20 cellular contexts compared by ENCODE assay signal in genomic region chr2:198053173-198053572, GRCh38.
"Had no signal": no experiment of that assay in that cellular context is flagged by ENCODE, and none has a peak within 500 bp of the region (broad histone marks: within the 10 kb centered on the region; RNA-seq: fewer than 3 reads in every experiment).

No MANE protein-coding gene starts in this region.

- H3K4me3 Mint-ChIP-seq: activated CD4-positive, alpha-beta T cell treated with anti-CD3 and anti-CD28 coated beads, Interleukin-2, amount 10 ng/mL, durations not matched to agents 24 days and 14 days; activated CD8-positive, alpha-beta T cell treated with anti-CD3 and anti-CD28 coated beads for 36 hours; activated T-helper 17 cell treated with anti-CD3 and anti-CD28 coated beads, Interleukin-2, amount 50 U/mL, for 72 hours; brain; natural killer cell treated with Interleukin-12 subunit alpha and Interleukin-12 subunit beta and Interleukin-15 and Interleukin-18, amount 100 ng/mL, for 72 hours had no signal

- ATAC-seq: activated CD4-positive, CD25-positive, alpha-beta regulatory T cell treated with anti-CD3 and anti-CD28 coated beads, Interleukin-2, amount 50 U/mL, for 24 hours; activated CD8-positive, alpha-beta T cell treated with anti-CD3 and anti-CD28 coated beads for 36 hours; activated naive CD4-positive, alpha-beta T cell treated with anti-CD3 and anti-CD28 coated beads, Interleukin-2, amount 50 U/mL, for 72 hours; activated T-helper 17 cell treated with anti-CD3 and anti-CD28 coated beads, Interleukin-2, amount 50 U/mL, for 72 hours; natural killer cell treated with Interleukin-12 subunit alpha and Interleukin-12 subunit beta and Interleukin-15 and Interleukin-18, amount 100 ng/mL, for 72 hours; stimulated activated naive CD8-positive, alpha-beta T cell treated with anti-CD3 and anti-CD28 coated beads, Interleukin-15, Interleukin-2, amounts not matched to agents 100 U/mL and 50 U/mL, for 24 hours had no signal

- H3K4me3 ChIP-seq: esophagus muscularis mucosa, lung, ovary, SK-N-MC, tibial nerve had no signal

- H3K27ac Mint-ChIP-seq: activated CD4-positive, alpha-beta T cell treated with anti-CD3 and anti-CD28 coated beads, Interleukin-2, amount 10 ng/mL, durations not matched to agents 24 days and 14 days; activated CD8-positive, alpha-beta T cell treated with anti-CD3 and anti-CD28 coated beads for 36 hours; activated naive CD4-positive, alpha-beta T cell treated with anti-CD3 and anti-CD28 coated beads, Interleukin-2, amount 50 U/mL, for 72 hours; activated T-helper 17 cell treated with anti-CD3 and anti-CD28 coated beads, Interleukin-2, amount 50 U/mL, for 72 hours; natural killer cell treated with Interleukin-12 subunit alpha and Interleukin-12 subunit beta and Interleukin-15 and Interleukin-18, amount 100 ng/mL, for 72 hours had no signal

- H3K9me3 Mint-ChIP-seq: activated CD8-positive, alpha-beta T cell treated with anti-CD3 and anti-CD28 coated beads for 36 hours; activated T-helper 17 cell treated with anti-CD3 and anti-CD28 coated beads, Interleukin-2, amount 50 U/mL, for 72 hours; brain; natural killer cell treated with Interleukin-12 subunit alpha and Interleukin-12 subunit beta and Interleukin-15 and Interleukin-18, amount 100 ng/mL, for 72 hours had no signal

- H3K27me3 Mint-ChIP-seq: activated CD4-positive, alpha-beta T cell treated with anti-CD3 and anti-CD28 coated beads, Interleukin-2, amount 10 ng/mL, durations not matched to agents 24 days and 14 days; activated CD8-positive, alpha-beta T cell treated with anti-CD3 and anti-CD28 coated beads for 36 hours; activated T-helper 17 cell treated with anti-CD3 and anti-CD28 coated beads, Interleukin-2, amount 50 U/mL, for 72 hours; natural killer cell treated with Interleukin-12 subunit alpha and Interleukin-12 subunit beta and Interleukin-15 and Interleukin-18, amount 100 ng/mL, for 72 hours had no signal

- H3K4me1 ChIP-seq: tibial nerve had no signal

- H3K36me3 Mint-ChIP-seq: brain; natural killer cell treated with Interleukin-12 subunit alpha and Interleukin-12 subunit beta and Interleukin-15 and Interleukin-18, amount 100 ng/mL, for 72 hours had no signal

- DNase-seq: activated CD4-positive, alpha-beta T cell treated with anti-CD3 and anti-CD28 coated beads, Interleukin-2, amount 10 ng/mL, durations not matched to agents 24 days and 14 days; activated CD8-positive, alpha-beta T cell treated with anti-CD3 and anti-CD28 coated beads for 36 hours; aorta; central memory CD4-positive, alpha-beta T cell; ovary; stimulated activated CD4-positive, alpha-beta T cell treated with anti-CD3 and anti-CD28 coated beads, Interleukin-12 subunit alpha, Interleukin-12 subunit beta, amount 100 ng/mL, for 4 hours; stimulated activated CD4-positive, alpha-beta T cell treated with anti-CD3 and anti-CD28 coated beads, Interleukin-4, amount 100 ng/mL, for 4 hours; stimulated activated naive CD8-positive, alpha-beta T cell treated with anti-CD3 and anti-CD28 coated beads, Interleukin-15, Interleukin-2, amounts not matched to agents 100 U/mL and 50 U/mL, for 24 hours; SW 1271; T-helper 2 cell had no signal

- H3K27ac ChIP-seq: esophagus muscularis mucosa, neutrophil, ovary, SK-N-MC, tibial nerve had no signal

- H3K9me3 ChIP-seq: esophagus muscularis mucosa, neutrophil, ovary, tibial nerve had no signal

- H3K36me3 ChIP-seq: esophagus muscularis mucosa, neutrophil, ovary, tibial nerve had no signal

- H3K27me3 ChIP-seq: esophagus muscularis mucosa, neutrophil, ovary, tibial nerve had no signal
